Comparison of ENCODE assay signal across 8 cellular contexts in genomic region chr2:111905990-111906735, GRCh38. TPM values are rescaled to one million over a fixed set of nuclear protein-coding genes. Genes with fewer than 3 reads are reported as not detected.
A peak's percentile ranks its signal among the peaks of the same experiment; 100 is the strongest.
DNase-seq lines count a peak whose midpoint lies in the region; ATAC-seq and TF ChIP-seq lines count a peak whose summit lies in the region.

No MANE protein-coding gene starts in this region.

- H3K36me3 Mint-ChIP-seq in activated naive CD8-positive, alpha-beta T cell treated with anti-CD3 and anti-CD28 coated beads for 36 hours: no peaks in the 10 kb centered on the region

- H3K9me3 Mint-ChIP-seq in activated naive CD8-positive, alpha-beta T cell treated with anti-CD3 and anti-CD28 coated beads for 36 hours: no peaks in the 10 kb centered on the region

- H3K27ac ChIP-seq in gastrocnemius medialis (peak overlapping the region; percentile 39 to 75 (median 54)), brain microvascular endothelial cell (no peak overlapping the region)

- peaks cover 10% of the 10 kb centered on the region for H3K27me3 Mint-ChIP-seq in activated naive CD8-positive, alpha-beta T cell treated with anti-CD3 and anti-CD28 coated beads for 36 hours

- H3K27me3 ChIP-seq in gastrocnemius medialis (no peaks in the 10 kb centered on the region), brain microvascular endothelial cell (replicated peaks) (peaks cover 2% of the 10 kb centered on the region)

- H3K4me1 ChIP-seq in gastrocnemius medialis: peaks cover 0 to 10% of the 10 kb centered on the region in 2 donors

- in situ Hi-C loops in gastrocnemius medialis (cut with MboI; ENCODE audit: low sequenced_read_pairs in 4 of 4): no loop called here
- in situ Hi-C loops in brain microvascular endothelial cell (cut with HindIII; ENCODE audit: low pct_ligation_motif_present, low sequenced_read_pairs): no loop called here

- TF ChIP-seq CTCF in gastrocnemius medialis (IDR thresholded peaks at IDR 0.05 in 4 of 5, conservative IDR thresholded peaks at IDR 0.05 in 1 of 5) (no peak), brain microvascular endothelial cell (IDR thresholded peaks at IDR 0.05; ENCODE audit: low read depth, low read length, missing control alignments) (no peak)

- H3K4me3 ChIP-seq in gastrocnemius medialis: no peak overlapping the region
- no peak overlapping the region for H3K4me3 ChIP-seq in brain microvascular endothelial cell (ENCODE audit: low read depth, low read length)

- H3K36me3 ChIP-seq in gastrocnemius medialis (no peaks in the 10 kb centered on the region), brain microvascular endothelial cell (replicated peaks) (no peaks in the 10 kb centered on the region)

- ATAC-seq in GM19395 (IDR thresholded peaks at IDR 0.05; ENCODE audit: unreplicated experiment): peak; percentile 83
- ATAC-seq in gastrocnemius medialis: peak; percentile 36 to 56
- no peak for ATAC-seq in GM21360 (IDR thresholded peaks at IDR 0.05; ENCODE audit: unreplicated experiment)

- peak; percentile 16 for DNase-seq in NCI-H69 (lab: John Stamatoyannopoulos, UW)
- peak; percentile 97 for DNase-seq in foreskin melanocyte
- DNase-seq in gastrocnemius medialis: peak; percentile 8 to 47
- DNase-seq in brain microvascular endothelial cell: no peak
- DNase-seq in activated effector memory CD4-positive, alpha-beta T cell treated with anti-CD3 and anti-CD28 coated beads, Interleukin-2, amount 50 U/mL, for 16 hours: no peak
- no peak for DNase-seq in activated naive CD8-positive, alpha-beta T cell treated with anti-CD3 and anti-CD28 coated beads for 36 hours

- no peak overlapping the region for H3K4me3 Mint-ChIP-seq in activated naive CD8-positive, alpha-beta T cell treated with anti-CD3 and anti-CD28 coated beads for 36 hours

- H3K4me1 Mint-ChIP-seq in activated naive CD8-positive, alpha-beta T cell treated with anti-CD3 and anti-CD28 coated beads for 36 hours: peaks cover 12% of the 10 kb centered on the region

- H3K9me3 ChIP-seq in gastrocnemius medialis: no peaks in the 10 kb centered on the region

- H3K27ac Mint-ChIP-seq in activated naive CD8-positive, alpha-beta T cell treated with anti-CD3 and anti-CD28 coated beads for 36 hours: no peak overlapping the region

- TF ChIP-seq POLR2A in gastrocnemius medialis (IDR thresholded peaks at IDR 0.05): peak in 1 of 2 donors; percentile 10

- intact Hi-C loops in gastrocnemius medialis (cut with DNase I; ENCODE audit: low total_unique reads): no loop called here

RNA-seq across cellular contexts. Expression of gene MERTK, which starts 7.8 kb away (rescaled TPM):
- 1 to 10 TPM; 2.4 to 5.7 (median 3.7) TPM for total RNA-seq in gastrocnemius medialis
- under 1 TPM; 0.33 to 0.44 TPM for total RNA-seq in activated naive CD8-positive, alpha-beta T cell treated with anti-CD3 and anti-CD28 coated beads for 36 hours

RNA-seq across cellular contexts. Expression of gene ANAPC1, which starts 22.2 kb away (rescaled TPM):
- total RNA-seq in gastrocnemius medialis: 10 to 100 TPM; 28.3 to 33.9 (median 30.8) TPM
- total RNA-seq in activated naive CD8-positive, alpha-beta T cell treated with anti-CD3 and anti-CD28 coated beads for 36 hours: 100 to 1,000 TPM; 137 to 149 TPM

Comparison
In these comparisons a context has a peak if more than half of its experiments do, and no peak if none do; other contexts are left out.
1. DNase-seq: peak in NCI-H69 (single experiment), foreskin melanocyte (single experiment) and gastrocnemius medialis (2 of 2); none in brain microvascular endothelial cell (single experiment), activated effector memory CD4-positive, alpha-beta T cell treated with anti-CD3 and anti-CD28 coated beads, Interleukin-2, amount 50 U/mL, for 16 hours (single experiment) and activated naive CD8-positive, alpha-beta T cell treated with anti-CD3 and anti-CD28 coated beads for 36 hours (single experiment).